8 cellular contexts compared by ENCODE assay signal in the genomic region with DNA sequence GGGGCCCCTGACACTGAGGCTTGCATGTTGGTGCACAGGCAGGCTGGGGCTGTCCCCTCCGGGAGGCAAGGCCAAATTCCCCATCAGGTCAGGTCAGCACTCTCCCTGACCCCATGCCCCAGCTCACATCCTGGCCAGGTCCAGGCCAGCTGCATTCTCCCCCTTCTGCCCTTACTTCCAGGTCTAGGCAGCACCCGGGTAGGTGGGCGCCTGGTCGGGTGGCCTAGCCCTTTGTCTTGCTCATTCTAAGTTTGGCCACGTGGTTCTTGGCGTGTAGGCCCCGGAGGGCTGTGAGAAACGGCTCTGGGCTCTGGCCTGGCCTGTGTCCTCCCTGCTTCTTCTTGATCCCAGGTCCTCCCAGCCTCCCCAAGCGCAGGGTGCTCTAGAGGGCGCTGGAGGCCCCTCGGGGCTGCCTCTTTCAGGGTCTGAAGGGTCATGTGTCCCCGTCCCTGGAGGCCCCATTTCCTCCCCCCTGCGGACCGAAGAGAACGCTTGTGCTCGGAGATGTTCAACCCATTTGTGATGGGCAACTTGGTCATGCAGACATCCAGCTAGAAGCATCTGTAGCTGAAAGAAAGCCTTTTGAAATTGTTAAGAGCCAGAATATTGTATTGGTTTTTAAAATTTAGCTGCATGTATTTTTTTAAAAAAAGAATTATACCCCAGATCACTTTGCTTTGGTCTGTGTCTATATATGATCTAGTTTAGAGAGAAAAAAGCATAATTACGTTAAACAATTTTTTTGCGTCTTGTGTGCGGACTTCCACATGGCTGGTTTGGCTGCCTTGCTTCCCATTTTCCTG. TPM values are rescaled to one million over a fixed set of nuclear protein-coding genes. Genes with fewer than 3 reads are reported as not detected.
DNase-seq lines count a peak whose midpoint lies in the region; ATAC-seq and TF ChIP-seq lines count a peak whose summit lies in the region.

No MANE protein-coding gene starts in this region.

- ATAC-seq in GM21381 (IDR thresholded peaks at IDR 0.05; ENCODE audit: unreplicated experiment), result no peak
- no peak for ATAC-seq in HG03439 (IDR thresholded peaks at IDR 0.05; ENCODE audit: unreplicated experiment)

- H3K9me3 ChIP-seq in neural progenitor cell (ENCODE audit: low read depth), result no peaks in the 10 kb centered on the region

- no peak overlapping the region for H3K27ac ChIP-seq in neural progenitor cell

- DNase-seq in GM10248 (ENCODE audit: extremely low spot score) (peak; percentile 52), NCI-H526 (lab: John Stamatoyannopoulos, UW) (peak; percentile 56 to 74), epithelial cell of esophagus (ENCODE audit: low read depth) (no peak), neural progenitor cell (ENCODE audit: low spot score) (peak; percentile 69), AG08395 (ENCODE audit: low spot score) (no peak), ureter (ENCODE audit: low spot score) (no peak)

- H3K27ac Mint-ChIP-seq in neural progenitor cell, result peak overlapping the region; percentile 97

- H3K27me3 ChIP-seq in neural progenitor cell, result peaks cover 51% of the 10 kb centered on the region

- H3K9me3 Mint-ChIP-seq in neural progenitor cell, result peaks cover 2% of the 10 kb centered on the region

- H3K4me3 Mint-ChIP-seq in neural progenitor cell, result peak overlapping the region; percentile 97

- peaks cover 24% of the 10 kb centered on the region for H3K27me3 Mint-ChIP-seq in neural progenitor cell (ENCODE audit: insufficient read depth, low read depth)

- H3F3A ChIP-seq in neural progenitor cell (ENCODE audit: low read depth), result peaks cover 57% of the 10 kb centered on the region

- peaks cover 55% of the 10 kb centered on the region for H3K4me1 ChIP-seq in neural progenitor cell

- H3K9ac ChIP-seq in neural progenitor cell, result no peak overlapping the region

- no peaks in the 10 kb centered on the region for H3K36me3 ChIP-seq in neural progenitor cell

- peaks cover 12% of the 10 kb centered on the region for H3K36me3 Mint-ChIP-seq in neural progenitor cell

- peak overlapping the region; percentile 87 for H3K4me2 ChIP-seq in neural progenitor cell

- H3K4me1 Mint-ChIP-seq in neural progenitor cell, result peaks cover 51% of the 10 kb centered on the region

- CTCF ChIA-PET in GM10248 (lab: Yijun Ruan, JAX), result interaction anchor here (1.4 to 3.0 kb wide), 2 partner anchors 10 to 83 kb away, joined by 4 to 7 read pairs; no protein-coding TSS in a partner anchor

- TF ChIP-seq CTCF in GM10248 (IDR thresholded peaks at IDR 0.05; ENCODE audit: control extremely low read depth, extremely low read depth, low read depth, missing control alignments) (peak; percentile 16), epithelial cell of esophagus (IDR thresholded peaks at IDR 0.05; ENCODE audit: insufficient read depth, low read depth, low read length, missing control alignments) (peak; percentile 26), neural progenitor cell (IDR thresholded peaks at IDR 0.05) (peak; percentile 55)

- H4K20me1 ChIP-seq in neural progenitor cell (ENCODE audit: low read depth), result peaks cover 87% of the 10 kb centered on the region

- H2AFZ ChIP-seq in neural progenitor cell (replicated peaks), result no peak overlapping the region

- POLR2A ChIA-PET in GM10248 (lab: Yijun Ruan, JAX), result no interaction called here

- H3K4me3 ChIP-seq in epithelial cell of esophagus (ENCODE audit: low read length) (no peak overlapping the region), neural progenitor cell (no peak overlapping the region)

- peaks cover 74% of the 10 kb centered on the region for H3K79me2 ChIP-seq in neural progenitor cell (ENCODE audit: low read depth)

RNA-seq across cellular contexts. Expression of a gene that starts 6.7 kb away (rescaled TPM):
- 3.4 and 26.3 TPM in 2 replicates for total RNA-seq in neural progenitor cell (ENCODE audit: low replicate concordance)
- 23.7 TPM for total RNA-seq in ureter

Comparison
In these comparisons a context has a peak if more than half of its experiments do, and no peak if none do; other contexts are left out.
1. DNase-seq: peak in GM10248 (single experiment), NCI-H526 (2 of 2) and neural progenitor cell (single experiment); none in epithelial cell of esophagus (single experiment), AG08395 (single experiment) and ureter (single experiment).
2. Peak in every context shown above with its lines, with median percentiles within 50 percentile points of each other: CTCF ChIP-seq.